1 cellular context compared by ENCODE assay signal in the genomic region with DNA sequence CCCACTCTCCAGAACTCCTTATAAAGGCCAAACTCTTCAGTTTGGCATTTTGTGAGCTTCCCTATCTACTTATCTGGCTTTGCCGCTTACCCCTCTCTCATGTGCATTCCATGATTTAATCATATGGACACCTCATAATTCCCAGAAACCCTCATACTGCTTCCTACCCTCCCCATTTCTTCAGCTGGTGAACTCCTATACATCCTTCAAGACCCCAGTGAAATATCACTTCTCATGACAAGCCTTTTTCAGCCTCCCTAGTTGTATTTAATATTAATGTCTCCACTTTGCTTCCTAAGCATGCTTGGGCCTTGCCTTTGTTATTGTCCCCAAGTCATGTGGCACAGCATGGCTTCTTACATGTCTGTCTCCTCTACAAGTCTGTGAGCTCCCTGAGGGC.
TF ChIP-seq lines count a peak whose summit lies in the region.

No MANE protein-coding gene starts in this region.

TF ChIP-seq in GM23338, 12 proteins besides CTCF, POLR2A, EP300 and RAD21 (continued from another document):
- TF ChIP-seq, protein P1, sequence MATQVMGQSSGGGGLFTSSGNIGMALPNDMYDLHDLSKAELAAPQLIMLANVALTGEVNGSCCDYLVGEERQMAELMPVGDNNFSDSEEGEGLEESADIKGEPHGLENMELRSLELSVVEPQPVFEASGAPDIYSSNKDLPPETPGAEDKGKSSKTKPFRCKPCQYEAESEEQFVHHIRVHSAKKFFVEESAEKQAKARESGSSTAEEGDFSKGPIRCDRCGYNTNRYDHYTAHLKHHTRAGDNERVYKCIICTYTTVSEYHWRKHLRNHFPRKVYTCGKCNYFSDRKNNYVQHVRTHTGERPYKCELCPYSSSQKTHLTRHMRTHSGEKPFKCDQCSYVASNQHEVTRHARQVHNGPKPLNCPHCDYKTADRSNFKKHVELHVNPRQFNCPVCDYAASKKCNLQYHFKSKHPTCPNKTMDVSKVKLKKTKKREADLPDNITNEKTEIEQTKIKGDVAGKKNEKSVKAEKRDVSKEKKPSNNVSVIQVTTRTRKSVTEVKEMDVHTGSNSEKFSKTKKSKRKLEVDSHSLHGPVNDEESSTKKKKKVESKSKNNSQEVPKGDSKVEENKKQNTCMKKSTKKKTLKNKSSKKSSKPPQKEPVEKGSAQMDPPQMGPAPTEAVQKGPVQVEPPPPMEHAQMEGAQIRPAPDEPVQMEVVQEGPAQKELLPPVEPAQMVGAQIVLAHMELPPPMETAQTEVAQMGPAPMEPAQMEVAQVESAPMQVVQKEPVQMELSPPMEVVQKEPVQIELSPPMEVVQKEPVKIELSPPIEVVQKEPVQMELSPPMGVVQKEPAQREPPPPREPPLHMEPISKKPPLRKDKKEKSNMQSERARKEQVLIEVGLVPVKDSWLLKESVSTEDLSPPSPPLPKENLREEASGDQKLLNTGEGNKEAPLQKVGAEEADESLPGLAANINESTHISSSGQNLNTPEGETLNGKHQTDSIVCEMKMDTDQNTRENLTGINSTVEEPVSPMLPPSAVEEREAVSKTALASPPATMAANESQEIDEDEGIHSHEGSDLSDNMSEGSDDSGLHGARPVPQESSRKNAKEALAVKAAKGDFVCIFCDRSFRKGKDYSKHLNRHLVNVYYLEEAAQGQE (IDR thresholded peaks at IDR 0.05; ENCODE audit: unreplicated experiment), result no peak
- TF ChIP-seq EZH2phosphoT487 (IDR thresholded peaks at IDR 0.05; ENCODE audit: unreplicated experiment), result no peak
- TF ChIP-seq POLR2AphosphoS5 (IDR thresholded peaks at IDR 0.05; ENCODE audit: low read depth), result no peak
- TF ChIP-seq, protein P2, sequence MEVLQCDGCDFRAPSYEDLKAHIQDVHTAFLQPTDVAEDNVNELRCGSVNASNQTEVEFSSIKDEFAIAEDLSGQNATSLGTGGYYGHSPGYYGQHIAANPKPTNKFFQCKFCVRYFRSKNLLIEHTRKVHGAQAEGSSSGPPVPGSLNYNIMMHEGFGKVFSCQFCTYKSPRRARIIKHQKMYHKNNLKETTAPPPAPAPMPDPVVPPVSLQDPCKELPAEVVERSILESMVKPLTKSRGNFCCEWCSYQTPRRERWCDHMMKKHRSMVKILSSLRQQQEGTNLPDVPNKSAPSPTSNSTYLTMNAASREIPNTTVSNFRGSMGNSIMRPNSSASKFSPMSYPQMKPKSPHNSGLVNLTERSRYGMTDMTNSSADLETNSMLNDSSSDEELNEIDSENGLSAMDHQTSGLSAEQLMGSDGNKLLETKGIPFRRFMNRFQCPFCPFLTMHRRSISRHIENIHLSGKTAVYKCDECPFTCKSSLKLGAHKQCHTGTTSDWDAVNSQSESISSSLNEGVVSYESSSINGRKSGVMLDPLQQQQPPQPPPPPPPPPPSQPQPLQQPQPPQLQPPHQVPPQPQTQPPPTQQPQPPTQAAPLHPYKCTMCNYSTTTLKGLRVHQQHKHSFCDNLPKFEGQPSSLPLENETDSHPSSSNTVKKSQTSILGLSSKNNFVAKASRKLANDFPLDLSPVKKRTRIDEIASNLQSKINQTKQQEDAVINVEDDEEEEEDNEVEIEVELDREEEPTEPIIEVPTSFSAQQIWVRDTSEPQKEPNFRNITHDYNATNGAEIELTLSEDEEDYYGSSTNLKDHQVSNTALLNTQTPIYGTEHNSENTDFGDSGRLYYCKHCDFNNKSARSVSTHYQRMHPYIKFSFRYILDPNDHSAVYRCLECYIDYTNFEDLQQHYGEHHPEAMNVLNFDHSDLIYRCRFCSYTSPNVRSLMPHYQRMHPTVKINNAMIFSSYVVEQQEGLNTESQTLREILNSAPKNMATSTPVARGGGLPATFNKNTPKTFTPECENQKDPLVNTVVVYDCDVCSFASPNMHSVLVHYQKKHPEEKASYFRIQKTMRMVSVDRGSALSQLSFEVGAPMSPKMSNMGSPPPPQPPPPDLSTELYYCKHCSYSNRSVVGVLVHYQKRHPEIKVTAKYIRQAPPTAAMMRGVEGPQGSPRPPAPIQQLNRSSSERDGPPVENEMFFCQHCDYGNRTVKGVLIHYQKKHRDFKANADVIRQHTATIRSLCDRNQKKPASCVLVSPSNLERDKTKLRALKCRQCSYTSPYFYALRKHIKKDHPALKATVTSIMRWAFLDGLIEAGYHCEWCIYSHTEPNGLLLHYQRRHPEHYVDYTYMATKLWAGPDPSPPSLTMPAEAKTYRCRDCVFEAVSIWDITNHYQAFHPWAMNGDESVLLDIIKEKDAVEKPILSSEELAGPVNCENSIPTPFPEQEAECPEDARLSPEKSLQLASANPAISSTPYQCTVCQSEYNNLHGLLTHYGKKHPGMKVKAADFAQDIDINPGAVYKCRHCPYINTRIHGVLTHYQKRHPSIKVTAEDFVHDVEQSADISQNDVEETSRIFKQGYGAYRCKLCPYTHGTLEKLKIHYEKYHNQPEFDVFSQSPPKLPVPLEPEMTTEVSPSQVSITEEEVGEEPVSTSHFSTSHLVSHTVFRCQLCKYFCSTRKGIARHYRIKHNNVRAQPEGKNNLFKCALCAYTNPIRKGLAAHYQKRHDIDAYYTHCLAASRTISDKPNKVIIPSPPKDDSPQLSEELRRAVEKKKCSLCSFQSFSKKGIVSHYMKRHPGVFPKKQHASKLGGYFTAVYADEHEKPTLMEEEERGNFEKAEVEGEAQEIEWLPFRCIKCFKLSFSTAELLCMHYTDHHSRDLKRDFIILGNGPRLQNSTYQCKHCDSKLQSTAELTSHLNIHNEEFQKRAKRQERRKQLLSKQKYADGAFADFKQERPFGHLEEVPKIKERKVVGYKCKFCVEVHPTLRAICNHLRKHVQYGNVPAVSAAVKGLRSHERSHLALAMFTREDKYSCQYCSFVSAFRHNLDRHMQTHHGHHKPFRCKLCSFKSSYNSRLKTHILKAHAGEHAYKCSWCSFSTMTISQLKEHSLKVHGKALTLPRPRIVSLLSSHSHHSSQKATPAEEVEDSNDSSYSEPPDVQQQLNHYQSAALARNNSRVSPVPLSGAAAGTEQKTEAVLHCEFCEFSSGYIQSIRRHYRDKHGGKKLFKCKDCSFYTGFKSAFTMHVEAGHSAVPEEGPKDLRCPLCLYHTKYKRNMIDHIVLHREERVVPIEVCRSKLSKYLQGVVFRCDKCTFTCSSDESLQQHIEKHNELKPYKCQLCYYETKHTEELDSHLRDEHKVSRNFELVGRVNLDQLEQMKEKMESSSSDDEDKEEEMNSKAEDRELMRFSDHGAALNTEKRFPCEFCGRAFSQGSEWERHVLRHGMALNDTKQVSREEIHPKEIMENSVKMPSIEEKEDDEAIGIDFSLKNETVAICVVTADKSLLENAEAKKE (CRISPR knock-in tag; IDR thresholded peaks at IDR 0.05), result no peak
